15 cellular contexts compared by ENCODE assay signal in the genomic region with DNA sequence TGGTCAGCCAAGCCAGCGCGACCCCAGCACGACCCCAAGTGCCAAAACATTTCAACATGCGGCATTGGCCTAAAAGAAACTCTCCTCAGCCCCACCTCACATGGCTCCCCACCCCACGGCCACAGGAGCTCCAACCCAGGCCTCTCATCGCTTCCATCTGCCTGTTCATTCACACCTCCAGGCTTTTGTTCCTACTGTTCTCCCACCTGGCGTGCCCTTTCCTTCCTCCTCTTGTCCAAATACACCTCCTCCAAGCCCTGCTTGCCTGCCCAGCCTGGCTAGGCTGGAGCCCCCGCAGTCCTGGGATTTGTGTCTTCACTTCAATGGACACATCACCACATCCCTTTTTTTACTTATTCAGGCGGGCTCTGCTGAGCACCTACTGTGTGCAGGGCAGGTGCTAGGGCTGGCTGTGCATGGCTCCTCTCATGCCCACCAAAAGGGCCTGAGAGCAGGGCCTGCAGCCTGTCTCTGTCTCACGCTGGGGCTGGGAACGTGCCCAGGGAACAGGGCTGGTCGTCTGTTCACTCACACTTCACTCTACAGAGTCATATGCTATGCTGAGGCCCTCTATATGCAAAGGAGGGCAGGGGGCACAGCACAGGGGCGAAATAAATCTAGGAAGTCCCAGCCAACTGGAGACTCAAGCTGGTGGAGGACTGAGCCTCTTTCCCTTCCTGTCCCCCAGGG.
DNase-seq lines count a peak whose midpoint lies in the region; TF ChIP-seq lines count a peak whose summit lies in the region.
"Had no signal": no experiment of that assay in that cellular context is flagged by ENCODE, and none has a peak within 500 bp of the region (broad histone marks: within the 10 kb centered on the region; RNA-seq: fewer than 3 reads in every experiment).

No MANE protein-coding gene starts in this region.

- no peak overlapping the region for H3K4me3 Mint-ChIP-seq in activated CD4-positive, alpha-beta T cell treated with anti-CD3 and anti-CD28 coated beads, Interleukin-2, amount 10 ng/mL, durations not matched to agents 7 days and 5 days
- H3K4me3 Mint-ChIP-seq: B cell; CD4-positive, CD25-positive, alpha-beta regulatory T cell had no signal

- POLR2A ChIA-PET in activated CD4-positive, alpha-beta T cell treated with anti-CD3 and anti-CD28 coated beads, Interleukin-2, amount 10 ng/mL, durations not matched to agents 7 days and 5 days (lab: Charles Lee) = no interaction called here

- H3K27me3 Mint-ChIP-seq in activated CD4-positive, alpha-beta T cell treated with anti-CD3 and anti-CD28 coated beads, Interleukin-2, amount 10 ng/mL, durations not matched to agents 7 days and 5 days = no peaks in the 10 kb centered on the region

- no peaks in the 10 kb centered on the region for H3K36me3 Mint-ChIP-seq in activated CD4-positive, alpha-beta T cell treated with anti-CD3 and anti-CD28 coated beads, Interleukin-2, amount 10 ng/mL, durations not matched to agents 7 days and 5 days (ENCODE audit: low read depth)
- H3K36me3 Mint-ChIP-seq: CD4-positive, CD25-positive, alpha-beta regulatory T cell had no signal

- CTCF ChIA-PET in activated CD4-positive, alpha-beta T cell treated with anti-CD3 and anti-CD28 coated beads, Interleukin-2, amount 10 ng/mL, durations not matched to agents 7 days and 5 days (lab: Charles Lee) = interaction anchor here (0.6 to 1.5 kb wide), 2 partner anchors 10 to 49 kb away, joined by 3 to 5 read pairs; no protein-coding TSS in a partner anchor

- TF ChIP-seq CTCF in GM13977 (IDR thresholded peaks at IDR 0.05; ENCODE audit: extremely low read depth, insufficient read depth, missing control alignments) = no peak
- no peak for TF ChIP-seq CTCF in GM10266 (IDR thresholded peaks at IDR 0.05; ENCODE audit: control insufficient read depth, insufficient read depth, low read depth, missing control alignments)

- DNase-seq in DMS53 (lab: John Stamatoyannopoulos, UW) = peak; percentile 22
- DNase-seq in DMS53 treated with DMSO at 0.1 percent for 48 hours (lab: John Stamatoyannopoulos, UW; ENCODE audit: unreplicated experiment) = no peak
- DNase-seq in DMS153 treated with DMSO at 0.1 percent for 48 hours (lab: John Stamatoyannopoulos, UW; ENCODE audit: unreplicated experiment) = peak; percentile 11
- DNase-seq in NCI-H345 (lab: John Stamatoyannopoulos, UW) = peak; percentile 54
- DNase-seq in cerebellar cortex (ENCODE audit: low spot score) = peak; percentile 97
- DNase-seq in activated CD4-positive, alpha-beta T cell treated with anti-CD3 and anti-CD28 coated beads, Interleukin-2, amount 10 ng/mL, durations not matched to agents 7 days and 5 days = no peak
- DNase-seq in GM13977 (ENCODE audit: low spot score) = no peak
- DNase-seq in GM10266 (ENCODE audit: extremely low spot score) = no peak
- DNase-seq: CD4-positive, CD25-positive, alpha-beta regulatory T cell; DND-41; GF-D8; NCI-H524; RPMI8226; SIG-M5 had no signal

- H3K4me1 Mint-ChIP-seq in activated CD4-positive, alpha-beta T cell treated with anti-CD3 and anti-CD28 coated beads, Interleukin-2, amount 10 ng/mL, durations not matched to agents 7 days and 5 days = no peaks in the 10 kb centered on the region
- H3K4me1 Mint-ChIP-seq: B cell; CD4-positive, CD25-positive, alpha-beta regulatory T cell had no signal

- H3K9me3 Mint-ChIP-seq in activated CD4-positive, alpha-beta T cell treated with anti-CD3 and anti-CD28 coated beads, Interleukin-2, amount 10 ng/mL, durations not matched to agents 7 days and 5 days = no peaks in the 10 kb centered on the region
- H3K9me3 Mint-ChIP-seq: CD4-positive, CD25-positive, alpha-beta regulatory T cell had no signal

- in situ Hi-C loops in GM13977 (cut with MboI; ENCODE audit: low pct_unique_long_range_greater_than_20kb, low sequenced_read_pairs, unreplicated experiment) = no loop called here

- H3K27ac Mint-ChIP-seq in activated CD4-positive, alpha-beta T cell treated with anti-CD3 and anti-CD28 coated beads, Interleukin-2, amount 10 ng/mL, durations not matched to agents 7 days and 5 days = no peak overlapping the region
- H3K27ac Mint-ChIP-seq: B cell; CD4-positive, CD25-positive, alpha-beta regulatory T cell had no signal

Comparison
In these comparisons a context has a peak if more than half of its experiments do, and no peak if none do; other contexts are left out.
1. DNase-seq: peak in DMS53 (single experiment), DMS153 treated with DMSO at 0.1 percent for 48 hours (single experiment), NCI-H345 (single experiment) and cerebellar cortex (single experiment); none in DMS53 treated with DMSO at 0.1 percent for 48 hours (single experiment), activated CD4-positive, alpha-beta T cell treated with anti-CD3 and anti-CD28 coated beads, Interleukin-2, amount 10 ng/mL, durations not matched to agents 7 days and 5 days (single experiment), GM13977 (single experiment) and GM10266 (single experiment).